Comparison of ENCODE assay signal across 8 cellular contexts in the genomic region with DNA sequence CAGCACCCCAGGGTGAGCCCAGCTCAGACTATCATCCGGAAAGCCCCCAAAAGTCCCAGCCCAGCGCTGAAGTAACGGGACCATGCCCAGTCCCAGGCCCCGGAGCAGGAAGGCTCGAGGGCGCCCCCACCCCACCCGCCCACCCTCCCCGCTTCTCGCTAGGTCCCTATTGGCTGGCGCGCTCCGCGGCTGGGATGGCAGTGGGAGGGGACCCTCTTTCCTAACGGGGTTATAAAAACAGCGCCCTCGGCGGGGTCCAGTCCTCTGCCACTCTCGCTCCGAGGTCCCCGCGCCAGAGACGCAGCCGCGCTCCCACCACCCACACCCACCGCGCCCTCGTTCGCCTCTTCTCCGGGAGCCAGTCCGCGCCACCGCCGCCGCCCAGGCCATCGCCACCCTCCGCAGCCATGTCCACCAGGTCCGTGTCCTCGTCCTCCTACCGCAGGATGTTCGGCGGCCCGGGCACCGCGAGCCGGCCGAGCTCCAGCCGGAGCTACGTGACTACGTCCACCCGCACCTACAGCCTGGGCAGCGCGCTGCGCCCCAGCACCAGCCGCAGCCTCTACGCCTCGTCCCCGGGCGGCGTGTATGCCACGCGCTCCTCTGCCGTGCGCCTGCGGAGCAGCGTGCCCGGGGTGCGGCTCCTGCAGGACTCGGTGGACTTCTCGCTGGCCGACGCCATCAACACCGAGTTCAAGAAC. TPM values are rescaled to one million over a fixed set of nuclear protein-coding genes. Genes with fewer than 3 reads are reported as not detected.
DNase-seq lines count a peak whose midpoint lies in the region; ATAC-seq and TF ChIP-seq lines count a peak whose summit lies in the region.

No MANE protein-coding gene starts in this region.

- peak overlapping the region; percentile 84 for H3K4me3 ChIP-seq in Jurkat, Clone E6-1 (ENCODE audit: low read length)
- H3K4me3 ChIP-seq in coronary artery (peak overlapping the region; percentile 100), lower lobe of right lung (peak overlapping the region; percentile 93)

- intact Hi-C loops in lower lobe of right lung (cut with DNase I), result no loop called here

- no peaks in the 10 kb centered on the region for H3K27me3 ChIP-seq in lower lobe of right lung (ENCODE audit: low read depth)

- no peaks in the 10 kb centered on the region for H3K9me3 ChIP-seq in lower lobe of right lung

- in situ Hi-C loops in ACHN (cut with HindIII; ENCODE audit: low pct_ligation_motif_present, low pct_unique_long_range_greater_than_20kb, low sequenced_read_pairs), result loop anchor here (25.0 kb wide), 1 partner anchor 367 kb away; no protein-coding TSS in a partner anchor

- peak; percentile 23 for ATAC-seq in GM19023 (IDR thresholded peaks at IDR 0.05; ENCODE audit: unreplicated experiment)
- peak; percentile 79 to 85 for ATAC-seq in lower lobe of right lung

- TF ChIP-seq CTCF in coronary artery (IDR thresholded peaks at IDR 0.05) (no peak), lower lobe of right lung (IDR thresholded peaks at IDR 0.05) (peak; percentile 12)

- H3K36me3 ChIP-seq in lower lobe of right lung, result peaks cover 36% of the 10 kb centered on the region

- H3K27ac ChIP-seq in coronary artery (peak overlapping the region; percentile 99 to 100), lower lobe of right lung (peak overlapping the region; percentile 99)

- DNase-seq in ACHN (peak; percentile 89), coronary artery (ENCODE audit: low spot score) (peak; percentile 97), lower lobe of right lung (peak; percentile 92), ecto neural progenitor cell (ENCODE audit: low spot score) (no peak)
- DNase-seq in Jurkat, Clone E6-1 (ENCODE audit: low read depth, low spot score), result peak; percentile 85
- peak; percentile 84 to 91 for DNase-seq in activated CD4-positive, alpha-beta T cell treated with anti-CD3 and anti-CD28 coated beads for 4 hours
- DNase-seq in stimulated activated CD4-positive, alpha-beta T cell treated with anti-CD3 and anti-CD28 coated beads, TNF-alpha, amount 100 ng/mL, for 48 hours (ENCODE audit: low read depth in 3 of 3), result peak in 2 of 3 donors; percentile 34 to 45

- peaks cover 48% of the 10 kb centered on the region for H3K4me1 ChIP-seq in lower lobe of right lung

RNA-seq across cellular contexts. Expression of a gene that starts 1.1 kb away (rescaled TPM):
- polyA plus RNA-seq in Jurkat, Clone E6-1 (2012; ENCODE audit: insufficient read depth, insufficient read length), result 615 TPM
- 1,797 TPM for total RNA-seq in lower lobe of right lung

RNA-seq across cellular contexts. Expression of a gene that starts 27.7 kb away (rescaled TPM):
- 8.2 TPM for polyA plus RNA-seq in Jurkat, Clone E6-1 (2012; ENCODE audit: insufficient read depth, insufficient read length)
- total RNA-seq in lower lobe of right lung, result 7.9 TPM
